ENCODE assay signal across 17 cellular contexts in genomic region chr1:8390707-8391106, GRCh38.
DNase-seq lines count a peak whose midpoint lies in the region; ATAC-seq and TF ChIP-seq lines count a peak whose summit lies in the region.
"Had no signal": no experiment of that assay in that cellular context is flagged by ENCODE, and none has a peak within 500 bp of the region (broad histone marks: within the 10 kb centered on the region; RNA-seq: fewer than 3 reads in every experiment).

No MANE protein-coding gene starts in this region.

- POLR2A ChIA-PET in IMR-90 (lab: Charles Lee; ENCODE audit: unreplicated experiment) = no interaction called here

- peak overlapping the region; percentile 42 for H3K27ac Mint-ChIP-seq in activated T-cell treated with anti-CD3 and anti-CD28 coated beads, Interleukin-2, amount 50 U/mL, for 24 hours
- peak overlapping the region; percentile 5 for H3K27ac Mint-ChIP-seq in chondrocyte (ENCODE audit: unreplicated experiment)
- H3K27ac Mint-ChIP-seq in stimulated activated effector memory CD8-positive, alpha-beta T cell treated with anti-CD3 and anti-CD28 coated beads, Interleukin-12 subunit alpha, Interleukin-12 subunit beta, amount 100 ng/mL, for 72 hours = peak overlapping the region; percentile 58

- no peak overlapping the region for H3K18ac ChIP-seq in IMR-90 (ENCODE audit: low read depth, low read length)

- ATAC-seq in IMR-90 (ENCODE audit: low read depth) (no peak), GM18873 (IDR thresholded peaks at IDR 0.05; ENCODE audit: low FRiP score, unreplicated experiment) (no peak), HG02970 (IDR thresholded peaks at IDR 0.05; ENCODE audit: low FRiP score, unreplicated experiment) (no peak)
- no peak for ATAC-seq in stimulated activated effector memory CD8-positive, alpha-beta T cell treated with anti-CD3 and anti-CD28 coated beads, Interleukin-12 subunit alpha, Interleukin-12 subunit beta, amount 100 ng/mL, for 72 hours
- ATAC-seq: left lung had no signal

- H3K4me3 ChIP-seq in IMR-90 (ENCODE audit: insufficient read depth, low read depth, low read length) = no peak overlapping the region
- H3K4me3 ChIP-seq: left lung, vagina had no signal

- no peak overlapping the region for H2BK120ac ChIP-seq in IMR-90 (ENCODE audit: low read depth, low read length)

- no peak overlapping the region for H4K91ac ChIP-seq in IMR-90 (ENCODE audit: insufficient read depth, low read depth, low read length)

- H3K23ac ChIP-seq in IMR-90 (ENCODE audit: low read depth, low read length) = peak overlapping the region; percentile 28; the same call in 1 of the 2 replicates

- H3K27me3 Mint-ChIP-seq in activated T-cell treated with anti-CD3 and anti-CD28 coated beads, Interleukin-2, amount 50 U/mL, for 24 hours = no peaks in the 10 kb centered on the region
- no peaks in the 10 kb centered on the region for H3K27me3 Mint-ChIP-seq in chondrocyte (ENCODE audit: low read depth)

- H2BK15ac ChIP-seq in IMR-90 (ENCODE audit: low read depth, low read length) = no peak overlapping the region

- H3K4me3 Mint-ChIP-seq in activated T-cell treated with anti-CD3 and anti-CD28 coated beads, Interleukin-2, amount 50 U/mL, for 24 hours = no peak overlapping the region
- no peak overlapping the region for H3K4me3 Mint-ChIP-seq in chondrocyte (ENCODE audit: unreplicated experiment)
- no peak overlapping the region for H3K4me3 Mint-ChIP-seq in stimulated activated effector memory CD8-positive, alpha-beta T cell treated with anti-CD3 and anti-CD28 coated beads, Interleukin-12 subunit alpha, Interleukin-12 subunit beta, amount 100 ng/mL, for 72 hours

- peaks cover 44% of the 10 kb centered on the region; the same call in 1 of the 2 replicates for H4K20me1 ChIP-seq in IMR-90 (ENCODE audit: insufficient read depth, low read length)

- TF ChIP-seq CTCF in IMR-90 (conservative IDR thresholded peaks at IDR 0.05; ENCODE audit: low read depth, low read length) (no peak), chondrocyte (IDR thresholded peaks at IDR 0.05) (no peak)

- no peaks in the 10 kb centered on the region for H3K27me3 ChIP-seq in IMR-90 (ENCODE audit: control insufficient read depth, insufficient read depth, low read length)
- H3K27me3 ChIP-seq: left lung, vagina had no signal

- H3K56ac ChIP-seq in IMR-90 (ENCODE audit: extremely low read depth, insufficient read depth, low read length) = no peak overlapping the region

- no peak overlapping the region for H3K9ac ChIP-seq in IMR-90 (ENCODE audit: low read depth, low read length)

- no peak overlapping the region for H3K27ac ChIP-seq in IMR-90 (ENCODE audit: insufficient read depth, low read length)
- H3K27ac ChIP-seq: HL-60, left lung, vagina had no signal

- peak overlapping the region; percentile 34; the same call in 1 of the 2 replicates for H3K4ac ChIP-seq in IMR-90 (ENCODE audit: low read depth, low read length)

- no peak for TF ChIP-seq RAD21 in IMR-90 (IDR thresholded peaks at IDR 0.05; ENCODE audit: low read length)

- peaks cover 13% of the 10 kb centered on the region for H3K4me1 ChIP-seq in IMR-90 (ENCODE audit: control insufficient read depth, insufficient read depth, low read length)

- no peak overlapping the region for H4K8ac ChIP-seq in IMR-90 (ENCODE audit: low read depth in 2 of 2, low read length in 2 of 2)

- H3K79me1 ChIP-seq in IMR-90 (ENCODE audit: low read depth in 1 of 2, low read length in 2 of 2) = peaks cover 48 to 78% of the 10 kb centered on the region in 2 experiments

- BruUV-seq in IMR-90 (replicated peaks; lab: Mats Ljungman, UMichigan) = no TSS peak

- no peaks in the 10 kb centered on the region for H3K9me3 ChIP-seq in IMR-90 (ENCODE audit: control insufficient read depth, insufficient read depth, low read length)
- H3K9me3 ChIP-seq: left lung, vagina had no signal

- 0 out of 2 replicates have a peak overlapping the region, but pooled peaks have one; percentile 29 for H2AK5ac ChIP-seq in IMR-90 (ENCODE audit: low read depth, low read length)

- H2AK9ac ChIP-seq in IMR-90 (replicated peaks; ENCODE audit: low read depth, low read length, poor library complexity) = no peak overlapping the region

- intact Hi-C loops in IMR-90 (cut with micrococcal nuclease) = no loop called here

- peak overlapping the region; percentile 1 for H2BK5ac ChIP-seq in IMR-90 (ENCODE audit: low read depth, low read length, poor library complexity, severe bottlenecking)

- dilution Hi-C loops in IMR-90 (cut with HindIII; ENCODE audit: low sequenced_read_pairs, unreplicated experiment) = no loop called here

- H3K9me3 Mint-ChIP-seq in activated T-cell treated with anti-CD3 and anti-CD28 coated beads, Interleukin-2, amount 50 U/mL, for 24 hours = no peaks in the 10 kb centered on the region
- H3K9me3 Mint-ChIP-seq in chondrocyte (ENCODE audit: low read depth) = no peaks in the 10 kb centered on the region
- H3K9me3 Mint-ChIP-seq in stimulated activated effector memory CD8-positive, alpha-beta T cell treated with anti-CD3 and anti-CD28 coated beads, Interleukin-12 subunit alpha, Interleukin-12 subunit beta, amount 100 ng/mL, for 72 hours = no peaks in the 10 kb centered on the region

- in situ Hi-C loops in IMR-90 (cut with MboI; ENCODE audit: low sequenced_read_pairs) = no loop called here

- CTCF ChIA-PET in IMR-90 (lab: Yijun Ruan, JAX) = no interaction called here

- no peak overlapping the region for H4K5ac ChIP-seq in IMR-90 (ENCODE audit: low read depth, low read length)

- no peak overlapping the region for H2BK20ac ChIP-seq in IMR-90 (ENCODE audit: low read depth, low read length)

- H3K36me3 Mint-ChIP-seq in activated T-cell treated with anti-CD3 and anti-CD28 coated beads, Interleukin-2, amount 50 U/mL, for 24 hours (ENCODE audit: low read depth) = peaks cover 76% of the 10 kb centered on the region
- peaks cover 7% of the 10 kb centered on the region for H3K36me3 Mint-ChIP-seq in chondrocyte (ENCODE audit: low read depth)
- peaks cover 27% of the 10 kb centered on the region for H3K36me3 Mint-ChIP-seq in stimulated activated effector memory CD8-positive, alpha-beta T cell treated with anti-CD3 and anti-CD28 coated beads, Interleukin-12 subunit alpha, Interleukin-12 subunit beta, amount 100 ng/mL, for 72 hours

- peaks cover 41% of the 10 kb centered on the region for H3K9me1 ChIP-seq in IMR-90 (ENCODE audit: insufficient read depth, low read length)

- H3K4me2 ChIP-seq in IMR-90 (ENCODE audit: low read depth, low read length) = no peak overlapping the region

- no peak for TF ChIP-seq POLR2A in IMR-90 (IDR thresholded peaks at IDR 0.05; ENCODE audit: low read depth, low read length)

- H3K4me1 Mint-ChIP-seq in activated T-cell treated with anti-CD3 and anti-CD28 coated beads, Interleukin-2, amount 50 U/mL, for 24 hours (ENCODE audit: low read depth) = peaks cover 83% of the 10 kb centered on the region
- H3K4me1 Mint-ChIP-seq in chondrocyte (ENCODE audit: low read depth) = peaks cover 55% of the 10 kb centered on the region
- peaks cover 73% of the 10 kb centered on the region for H3K4me1 Mint-ChIP-seq in stimulated activated effector memory CD8-positive, alpha-beta T cell treated with anti-CD3 and anti-CD28 coated beads, Interleukin-12 subunit alpha, Interleukin-12 subunit beta, amount 100 ng/mL, for 72 hours

- peaks cover 38% of the 10 kb centered on the region for H3K36me3 ChIP-seq in IMR-90 (ENCODE audit: control insufficient read depth, insufficient read depth, low read length)

- WGBS in IMR-90 (ENCODE audit: extremely low coverage in 2 of 2, insufficient read length in 1 of 2), 2 experiments = 80% methylated on average over 4 of the region's 4 CpGs; no CpG with 5 or more reads in 1 of the 2 experiments

- H3K14ac ChIP-seq in IMR-90 (replicated peaks; ENCODE audit: low read depth, low read length) = 0 out of 2 replicates have a peak overlapping the region, but pooled peaks have one; percentile 25

- H2AFZ ChIP-seq in IMR-90 (replicated peaks; ENCODE audit: low read length, poor library complexity) = no peak overlapping the region

- DNase-seq in activated T-cell treated with anti-CD3 and anti-CD28 coated beads, Interleukin-2, amount 50 U/mL, for 24 hours = no peak
- DNase-seq in activated T-cell treated with anti-CD3 and anti-CD28 coated beads, Interleukin-2, amount 50 U/mL, for 1 hour = no peak
- no peak for DNase-seq in IMR-90
- no peak for DNase-seq in chondrocyte (ENCODE audit: low spot score)
- DNase-seq in stimulated activated effector memory CD8-positive, alpha-beta T cell treated with anti-CD3 and anti-CD28 coated beads, Interleukin-12 subunit alpha, Interleukin-12 subunit beta, amount 100 ng/mL, for 72 hours (ENCODE audit: low spot score in 2 of 2) = no peak
- DNase-seq in NCI-H2081 treated with DMSO at 0.1 percent for 48 hours (lab: John Stamatoyannopoulos, UW) = no peak
- DNase-seq: activated CD4-positive, CD25-positive, alpha-beta regulatory T cell; activated T-cell treated with anti-CD3 and anti-CD28 coated beads for 4 hours; foreskin melanocyte; KG1; left lung; NCI-H1092 treated with DMSO at 0.1 percent for 48 hours; NCI-H748 treated with DMSO at 0.1 percent for 48 hours had no signal

TF ChIP-seq in IMR-90, 13 proteins besides CTCF, POLR2A, EP300 and RAD21:
- TF ChIP-seq MAZ (IDR thresholded peaks at IDR 0.05; ENCODE audit: borderline replicate concordance, low read depth, low read length) = no peak
TF ChIP-seq in IMR-90: peak in this region for 0.

Comparison
In these comparisons a context has a peak if more than half of its experiments do, and no peak if none do; other contexts are left out.
1. H3K27ac Mint-ChIP-seq: peak in every context shown above with its lines; median percentile 58 in stimulated activated effector memory CD8-positive, alpha-beta T cell treated with anti-CD3 and anti-CD28 coated beads, Interleukin-12 subunit alpha, Interleukin-12 subunit beta, amount 100 ng/mL, for 72 hours; 42 in activated T-cell treated with anti-CD3 and anti-CD28 coated beads, Interleukin-2, amount 50 U/mL, for 24 hours; 5 in chondrocyte.